Comparison of ENCODE assay signal across 23 cellular contexts in genomic region chr3:187591051-187591450, GRCh38.
"Had no signal": no experiment of that assay in that cellular context is flagged by ENCODE, and none has a peak within 500 bp of the region (broad histone marks: within the 10 kb centered on the region; RNA-seq: fewer than 3 reads in every experiment).

No MANE protein-coding gene starts in this region.

- ATAC-seq: esophagus mucosa; heart left ventricle; left colon; left ventricle myocardium superior; mucosa of descending colon; naive thymus-derived CD8-positive, alpha-beta T cell; stimulated activated naive B cell treated with anti-CD40 and anti-IgM and Interleukin-4, amounts not matched to agents 10 μg/mL and 1 μg/mL and 100 μg/mL, for 72 hours; stimulated activated naive CD8-positive, alpha-beta T cell treated with anti-CD3 and anti-CD28 coated beads, Interleukin-15, amount 100 ng/mL, for 72 hours had no signal

- H3K36me3 ChIP-seq: heart left ventricle, right atrium auricular region, sigmoid colon, thoracic aorta, transverse colon had no signal

- H3K27me3 ChIP-seq: right atrium auricular region, sigmoid colon had no signal

- H3K27ac Mint-ChIP-seq: stimulated activated naive B cell treated with anti-CD40 and anti-IgM and Interleukin-4, amounts not matched to agents 10 μg/mL and 1 μg/mL and 100 μg/mL, for 72 hours; stimulated activated naive CD8-positive, alpha-beta T cell treated with anti-CD3 and anti-CD28 coated beads, Interleukin-15, amount 100 ng/mL, for 72 hours had no signal

- H3K9me3 Mint-ChIP-seq: stimulated activated naive CD8-positive, alpha-beta T cell treated with anti-CD3 and anti-CD28 coated beads, Interleukin-15, amount 100 ng/mL, for 72 hours had no signal

- FAIRE-seq: endometrium, frontal cortex had no signal

- H3K4me3 Mint-ChIP-seq: naive thymus-derived CD8-positive, alpha-beta T cell; stimulated activated naive B cell treated with anti-CD40 and anti-IgM and Interleukin-4, amounts not matched to agents 10 μg/mL and 1 μg/mL and 100 μg/mL, for 72 hours; stimulated activated naive CD8-positive, alpha-beta T cell treated with anti-CD3 and anti-CD28 coated beads, Interleukin-15, amount 100 ng/mL, for 72 hours had no signal

- H3K36me3 Mint-ChIP-seq: naive thymus-derived CD8-positive, alpha-beta T cell; stimulated activated naive B cell treated with anti-CD40 and anti-IgM and Interleukin-4, amounts not matched to agents 10 μg/mL and 1 μg/mL and 100 μg/mL, for 72 hours had no signal

- H3K4me3 ChIP-seq: dorsolateral prefrontal cortex, heart left ventricle, mucosa of descending colon, right atrium auricular region, sigmoid colon, skin epidermis, thoracic aorta, transverse colon had no signal

- H3K27ac ChIP-seq: dorsolateral prefrontal cortex, right atrium auricular region, sigmoid colon, skin epidermis, thoracic aorta, transverse colon had no signal

- H3K4me1 ChIP-seq: right atrium auricular region, sigmoid colon, transverse colon had no signal

- H3K9me3 ChIP-seq: heart left ventricle, mucosa of descending colon, right atrium auricular region, sigmoid colon, thoracic aorta, transverse colon had no signal

- H3K4me1 Mint-ChIP-seq: naive thymus-derived CD8-positive, alpha-beta T cell; stimulated activated naive B cell treated with anti-CD40 and anti-IgM and Interleukin-4, amounts not matched to agents 10 μg/mL and 1 μg/mL and 100 μg/mL, for 72 hours; stimulated activated naive CD8-positive, alpha-beta T cell treated with anti-CD3 and anti-CD28 coated beads, Interleukin-15, amount 100 ng/mL, for 72 hours had no signal

- DNase-seq: cortex of kidney; dorsolateral prefrontal cortex; effector CD8-positive, alpha-beta T cell; heart left ventricle; hippocampal formation; left colon; left ventricle myocardium superior; mucosa of descending colon; naive thymus-derived CD8-positive, alpha-beta T cell; occipital lobe; posterior cingulate gyrus; sigmoid colon; stimulated activated CD4-positive, alpha-beta T cell treated with anti-CD3 and anti-CD28 coated beads, Interleukin-2, amount 100 ng/mL, for 24 hours; stimulated activated CD4-positive, alpha-beta T cell treated with anti-CD3 and anti-CD28 coated beads, Interleukin-4, amount 100 ng/mL, for 4 hours; stimulated activated naive B cell treated with anti-CD40 and anti-IgM and Interleukin-4, amounts not matched to agents 10 μg/mL and 1 μg/mL and 100 μg/mL, for 72 hours; stimulated activated naive CD8-positive, alpha-beta T cell treated with anti-CD3 and anti-CD28 coated beads, Interleukin-15, amount 100 ng/mL, for 72 hours; transverse colon had no signal
